ENCODE assay signal across 19 cellular contexts in the genomic region with DNA sequence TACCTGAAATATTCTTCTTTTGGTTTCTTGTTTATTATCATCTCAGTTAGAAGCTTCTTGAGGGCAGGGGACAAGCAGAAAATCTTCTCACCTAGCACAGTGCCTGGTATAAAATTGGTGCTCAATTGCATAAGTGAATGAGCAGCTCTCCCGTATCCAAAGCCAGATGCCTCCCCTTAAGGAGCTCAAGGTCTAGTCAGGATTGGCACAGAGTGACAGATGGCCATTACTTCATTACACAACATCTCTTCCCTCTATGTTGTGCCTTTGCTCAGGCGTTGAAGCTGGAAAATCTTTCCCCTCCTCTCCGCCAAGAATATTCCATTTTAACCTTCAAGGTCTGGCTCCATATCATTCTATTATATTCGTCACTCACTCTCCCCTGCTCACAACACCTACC.
A peak's percentile ranks its signal among the peaks of the same experiment; 100 is the strongest.
DNase-seq lines count a peak whose midpoint lies in the region; ATAC-seq and TF ChIP-seq lines count a peak whose summit lies in the region.
"Had no signal": no experiment of that assay in that cellular context is flagged by ENCODE, and none has a peak within 500 bp of the region (broad histone marks: within the 10 kb centered on the region; RNA-seq: fewer than 3 reads in every experiment).

No MANE protein-coding gene starts in this region.

- no peaks in the 10 kb centered on the region for H3F3A ChIP-seq in Loucy (ENCODE audit: low read depth)

- peaks cover 5% of the 10 kb centered on the region for H4K20me1 ChIP-seq in Loucy (ENCODE audit: insufficient read depth, low read length, poor library complexity, severe bottlenecking)

- H3K36me3 Mint-ChIP-seq in central memory CD8-positive, alpha-beta T cell (ENCODE audit: insufficient read depth), result no peaks in the 10 kb centered on the region
- H3K36me3 Mint-ChIP-seq: CD4-positive, CD25-positive, alpha-beta regulatory T cell had no signal

- H3K4me3 ChIP-seq in Loucy (ENCODE audit: low read length, poor library complexity, severe bottlenecking), result peak overlapping the region; percentile 1
- H3K4me3 ChIP-seq: SJCRH30 had no signal

- TF ChIP-seq CTCF in Loucy (conservative IDR thresholded peaks at IDR 0.05; ENCODE audit: low read length), result no peak

- DNase-seq in NCI-H524 (lab: John Stamatoyannopoulos, UW) (peak; percentile 83 to 91), kidney glomerular epithelial cell (lab: John Stamatoyannopoulos, UW) (no peak), cortex of kidney (lab: John Stamatoyannopoulos, UW) (no peak), T-helper 2 cell (no peak)
- no peak for DNase-seq in central memory CD8-positive, alpha-beta T cell (ENCODE audit: low spot score in 2 of 2)
- no peak for DNase-seq in central memory CD4-positive, alpha-beta T cell
- DNase-seq: CD4-positive, CD25-positive, alpha-beta regulatory T cell; GDM1; GOT3; HCEC 1CT; KBM-7; NCI-H187 treated with DMSO at 0.1 percent for 48 hours; NCI-H2107; NCI-H226; NCI-H526 treated with DMSO at 0.1 percent for 48 hours; SJCRH30; T-helper 1 cell had no signal

- H3K36me3 ChIP-seq in Loucy (ENCODE audit: insufficient read depth, low read length), result no peaks in the 10 kb centered on the region
- H3K36me3 ChIP-seq: SJCRH30 had no signal

- no peak for ATAC-seq in central memory CD8-positive, alpha-beta T cell (replicated peaks; ENCODE audit: extremely low read depth, poor library complexity, severe bottlenecking)
- ATAC-seq: HepG2 had no signal

- H3K9me3 ChIP-seq in Loucy (ENCODE audit: insufficient read depth, low read depth, low read length), result no peaks in the 10 kb centered on the region
- H3K9me3 ChIP-seq: SJCRH30 had no signal

- no peak overlapping the region for H3K9ac ChIP-seq in Loucy (ENCODE audit: low read depth, low read length, poor library complexity, severe bottlenecking)

- H3K27me3 ChIP-seq in Loucy (ENCODE audit: insufficient read depth, low read length, poor library complexity, severe bottlenecking), result no peaks in the 10 kb centered on the region

- peak overlapping the region; percentile 2 for H3K27ac Mint-ChIP-seq in central memory CD8-positive, alpha-beta T cell (ENCODE audit: low read depth)
- H3K27ac Mint-ChIP-seq: CD4-positive, CD25-positive, alpha-beta regulatory T cell had no signal

- H2AFZ ChIP-seq in Loucy (ENCODE audit: low read length), result no peak overlapping the region

- H3K4me1 Mint-ChIP-seq in central memory CD8-positive, alpha-beta T cell, result peaks cover 5% of the 10 kb centered on the region

- peaks cover 61% of the 10 kb centered on the region for H3K4me1 ChIP-seq in Loucy (ENCODE audit: insufficient read depth, low read length, poor library complexity, severe bottlenecking)
- H3K4me1 ChIP-seq: SJCRH30 had no signal

- H3K4me3 Mint-ChIP-seq in central memory CD8-positive, alpha-beta T cell, result no peak overlapping the region

- H3K9me2 ChIP-seq in Loucy (replicated peaks; ENCODE audit: low read depth, low read length), result no peaks in the 10 kb centered on the region

- peaks cover 68% of the 10 kb centered on the region for H3K79me2 ChIP-seq in Loucy (ENCODE audit: insufficient read depth, low read length)

- no peaks in the 10 kb centered on the region for H3K27me3 Mint-ChIP-seq in central memory CD8-positive, alpha-beta T cell

- H3K4me2 ChIP-seq in Loucy (ENCODE audit: low read depth, low read length, poor library complexity, severe bottlenecking), result peak overlapping the region; percentile 95

- no peaks in the 10 kb centered on the region for H3K9me3 Mint-ChIP-seq in central memory CD8-positive, alpha-beta T cell
- H3K9me3 Mint-ChIP-seq: CD4-positive, CD25-positive, alpha-beta regulatory T cell had no signal

Comparison
In these comparisons a context has a peak if more than half of its experiments do, and no peak if none do; other contexts are left out.
1. DNase-seq: peak in NCI-H524 (2 of 2); none in central memory CD8-positive, alpha-beta T cell (0 of 2), kidney glomerular epithelial cell (single experiment), cortex of kidney (single experiment), T-helper 2 cell (0 of 5) and central memory CD4-positive, alpha-beta T cell (single experiment).